Comparison of ENCODE assay signal across 22 cellular contexts in genomic region chr14:64561631-64562030, GRCh38. TPM values are rescaled to one million over a fixed set of nuclear protein-coding genes. Genes with fewer than 3 reads are reported as not detected.
DNase-seq lines count a peak whose midpoint lies in the region; TF ChIP-seq lines count a peak whose summit lies in the region.
"Had no signal": no experiment of that assay in that cellular context is flagged by ENCODE, and none has a peak within 500 bp of the region (broad histone marks: within the 10 kb centered on the region; RNA-seq: fewer than 3 reads in every experiment).

No MANE protein-coding gene starts in this region.

- H3K36me3 Mint-ChIP-seq in Caco-2 (ENCODE audit: insufficient read depth, unreplicated experiment) = no peaks in the 10 kb centered on the region
- H3K36me3 Mint-ChIP-seq: CD4-positive, alpha-beta memory T cell; IgD-negative memory B cell had no signal

- H3K4me3 ChIP-seq in BLaER1 treated with 17β-estradiol and CSF1 and Interleukin-3, amounts not matched to agents 10 nM and 100 nM = no peak overlapping the region
- H3K4me3 ChIP-seq in Caco-2 (ENCODE audit: low read depth, low read length) (no peak overlapping the region), muscle layer of duodenum (ENCODE audit: low read depth in 1 of 2, low read length in 2 of 2) (no peak overlapping the region), osteoblast (ENCODE audit: insufficient read depth, low read length) (no peak overlapping the region), sigmoid colon (no peak overlapping the region)
- H3K4me3 ChIP-seq: GM12878, GM23338 had no signal

- H3K27me3 Mint-ChIP-seq in Caco-2 (ENCODE audit: insufficient read depth, unreplicated experiment) = no peaks in the 10 kb centered on the region

- TF ChIP-seq POLR2A in sigmoid colon (IDR thresholded peaks at IDR 0.05) = no peak

- H3K27me3 ChIP-seq in BLaER1 treated with 17β-estradiol and CSF1 and Interleukin-3, amounts not matched to agents 10 nM and 100 nM = no peaks in the 10 kb centered on the region
- H3K27me3 ChIP-seq in Caco-2 (replicated peaks; ENCODE audit: control insufficient read depth, insufficient read depth, low read length) (no peaks in the 10 kb centered on the region), muscle layer of duodenum (ENCODE audit: low read depth, low read length) (no peaks in the 10 kb centered on the region), osteoblast (ENCODE audit: insufficient read depth, low read length) (no peaks in the 10 kb centered on the region), sigmoid colon (no peaks in the 10 kb centered on the region)

- no peak overlapping the region for H2AFZ ChIP-seq in osteoblast (ENCODE audit: low read length)
- H2AFZ ChIP-seq: GM23338 had no signal

- intact Hi-C loops in Caco-2 (cut with micrococcal nuclease; ENCODE audit: unreplicated experiment) = loop anchor here (1.0 kb wide), 1 partner anchor 11 kb away; no protein-coding TSS in a partner anchor
- intact Hi-C loops in sigmoid colon (cut with DNase I) = no loop called here

- no peaks in the 10 kb centered on the region for H4K20me1 ChIP-seq in BLaER1 treated with 17β-estradiol and CSF1 and Interleukin-3, amounts not matched to agents 10 nM and 100 nM
- no peaks in the 10 kb centered on the region for H4K20me1 ChIP-seq in osteoblast (ENCODE audit: insufficient read depth, low read length)

- peaks cover 7 to 15% (median 9%) of the 10 kb centered on the region in 10 experiments; a peak in 18 of 20 replicates for H3K4me1 ChIP-seq in BLaER1 treated with 17β-estradiol and CSF1 and Interleukin-3, amounts not matched to agents 10 nM and 100 nM
- H3K4me1 ChIP-seq in Caco-2 (no peaks in the 10 kb centered on the region), muscle layer of duodenum (ENCODE audit: control insufficient read depth in 1 of 2, insufficient read depth in 2 of 2, low read length in 2 of 2) (peaks cover 3 to 6% of the 10 kb centered on the region in 2 donors), osteoblast (ENCODE audit: insufficient read depth, low read length) (no peaks in the 10 kb centered on the region), sigmoid colon (peaks cover 0 to 8% (median 7%) of the 10 kb centered on the region in 4 donors)

- no peak overlapping the region for H3K4me3 Mint-ChIP-seq in Caco-2 (ENCODE audit: unreplicated experiment)
- H3K4me3 Mint-ChIP-seq: B cell; CD4-positive, alpha-beta memory T cell; GM23338; IgD-negative memory B cell; T-helper 1 cell treated with Interleukin-12 subunit alpha and Interleukin-12 subunit beta and Interleukin-4 antibody, amounts not matched to agents 30 μg/mL and 1 μg/mL, for 36 hours had no signal

- H3K27ac ChIP-seq in BLaER1 treated with 17β-estradiol and CSF1 and Interleukin-3, amounts not matched to agents 10 nM and 100 nM = no peak overlapping the region
- H3K27ac ChIP-seq in muscle layer of duodenum (ENCODE audit: low read length) (peak overlapping the region; percentile 29), osteoblast (ENCODE audit: low read depth, low read length) (no peak overlapping the region), sigmoid colon (no peak overlapping the region)
- H3K27ac ChIP-seq: HL-60 had no signal

- CTCF ChIA-PET in Caco-2 (lab: Charles Lee) = no interaction called here

- H3K9me3 Mint-ChIP-seq in Caco-2 (ENCODE audit: unreplicated experiment) = no peaks in the 10 kb centered on the region
- H3K9me3 Mint-ChIP-seq: CD4-positive, alpha-beta memory T cell; GM23338; IgD-negative memory B cell; T-helper 1 cell treated with Interleukin-12 subunit alpha and Interleukin-12 subunit beta and Interleukin-4 antibody, amounts not matched to agents 30 μg/mL and 1 μg/mL, for 36 hours had no signal

- peak overlapping the region in 7 of 11 experiments; percentile 12 to 40 (median 29); a peak in 6 of 22 replicates for H3K4me2 ChIP-seq in BLaER1 treated with 17β-estradiol and CSF1 and Interleukin-3, amounts not matched to agents 10 nM and 100 nM
- H3K4me2 ChIP-seq in osteoblast (ENCODE audit: insufficient read depth, low read length) = no peak overlapping the region
- H3K4me2 ChIP-seq: GM23338 had no signal

- H3K9me3 ChIP-seq in BLaER1 treated with 17β-estradiol and CSF1 and Interleukin-3, amounts not matched to agents 10 nM and 100 nM (replicated peaks in 1 of 11) = no peaks in the 10 kb centered on the region
- H3K9me3 ChIP-seq in Caco-2 = no peaks in the 10 kb centered on the region
- H3K9me3 ChIP-seq in muscle layer of duodenum (ENCODE audit: control insufficient read depth in 1 of 2, low read length in 2 of 2) = no peaks in the 10 kb centered on the region
- no peaks in the 10 kb centered on the region for H3K9me3 ChIP-seq in osteoblast (ENCODE audit: low read depth, low read length)
- H3K9me3 ChIP-seq in sigmoid colon = no peaks in the 10 kb centered on the region

- H3K9ac ChIP-seq in BLaER1 treated with 17β-estradiol and CSF1 and Interleukin-3, amounts not matched to agents 10 nM and 100 nM = no peak overlapping the region

- BruUV-seq in Caco-2 (replicated peaks; lab: Mats Ljungman, UMichigan) = no TSS peak

- POLR2A ChIA-PET in Caco-2 (lab: Charles Lee) = interaction anchor here (0.6 kb wide), 1 partner anchor 13 kb away, joined by 3 read pairs; no protein-coding TSS in a partner anchor

- no peaks in the 10 kb centered on the region for H3K79me2 ChIP-seq in osteoblast (ENCODE audit: insufficient read depth, low read length)

- no peaks in the 10 kb centered on the region for H3K36me3 ChIP-seq in BLaER1 treated with 17β-estradiol and CSF1 and Interleukin-3, amounts not matched to agents 10 nM and 100 nM
- H3K36me3 ChIP-seq in Caco-2 (ENCODE audit: control insufficient read depth, insufficient read depth, low read length) = no peaks in the 10 kb centered on the region
- no peaks in the 10 kb centered on the region for H3K36me3 ChIP-seq in muscle layer of duodenum (ENCODE audit: control insufficient read depth in 1 of 2, insufficient read depth in 2 of 2, low read length in 2 of 2)
- no peaks in the 10 kb centered on the region for H3K36me3 ChIP-seq in osteoblast (ENCODE audit: insufficient read depth, low read length)
- no peaks in the 10 kb centered on the region for H3K36me3 ChIP-seq in sigmoid colon

- no peak for TF ChIP-seq EP300 in sigmoid colon (IDR thresholded peaks at IDR 0.05)

- TF ChIP-seq CTCF in Caco-2 (IDR thresholded peaks at IDR 0.05; ENCODE audit: insufficient read depth in 1 of 2, low read depth in 1 of 2, low read length in 1 of 2, severe bottlenecking in 1 of 2, unreplicated experiment in 1 of 2) (no peak), osteoblast (IDR thresholded peaks at IDR 0.05; ENCODE audit: extremely low read depth, low read depth, low read length) (no peak), sigmoid colon (IDR thresholded peaks at IDR 0.05) (no peak)

- WGBS in sigmoid colon, 2 donors = 77 to 81% methylated on average over 2 of the region's 2 CpGs

- H3K27ac Mint-ChIP-seq in Caco-2 (ENCODE audit: unreplicated experiment) = peak overlapping the region; percentile 9
- H3K27ac Mint-ChIP-seq: B cell; CD4-positive, alpha-beta memory T cell; GM23338; IgD-negative memory B cell; T-helper 1 cell treated with Interleukin-12 subunit alpha and Interleukin-12 subunit beta and Interleukin-4 antibody, amounts not matched to agents 30 μg/mL and 1 μg/mL, for 36 hours had no signal

- no peaks in the 10 kb centered on the region for H3K4me1 Mint-ChIP-seq in Caco-2 (ENCODE audit: low read depth, unreplicated experiment)
- H3K4me1 Mint-ChIP-seq: B cell had no signal

- DNase-seq in Caco-2 = no peak
- DNase-seq in NCI-H2196 treated with DMSO at 0.1 percent for 48 hours (lab: John Stamatoyannopoulos, UW; ENCODE audit: unreplicated experiment) = peak; percentile 14
- DNase-seq in DMS114 treated with DMSO at 0.1 percent for 48 hours (lab: John Stamatoyannopoulos, UW; ENCODE audit: unreplicated experiment) = no peak
- DNase-seq in osteoblast (ENCODE audit: insufficient read length, low spot score, missing footprints) = no peak
- DNase-seq in sigmoid colon = no peak
- DNase-seq: CD4-positive, alpha-beta memory T cell; DND-41; GDM1; Kasumi-1; MV-4-11; NCI-H146; NCI-H2227 treated with DMSO at 0.1 percent for 48 hours; RPMI8226 had no signal

RNA-seq across cellular contexts. Expression of gene PPP1R36, which starts 11.9 kb away (rescaled TPM):
- total RNA-seq in Caco-2 (2022) = 2.3 and 2.9 TPM in 2 replicates
- 0.88 and 1.1 TPM in 2 replicates for total RNA-seq in osteoblast
- 1 to 10 TPM in 2 of 4 donors, not detected in 2; 1.1 to 2.2 TPM for total RNA-seq in sigmoid colon
- polyA plus RNA-seq in sigmoid colon = 1 to 10 TPM; 2.3 to 8.6 (median 8.4) TPM
- total RNA-seq: B cell; CD4-positive, alpha-beta memory T cell; OCI-LY7 had no signal
- polyA plus RNA-seq: IgD-negative memory B cell had no signal

RNA-seq across cellular contexts. Expression of gene HSPA2, which starts 21.1 kb away (rescaled TPM):
- 8.3 and 8.7 TPM in 2 replicates for total RNA-seq in Caco-2 (2022)
- 1.8 and 4.0 TPM in 2 replicates for total RNA-seq in osteoblast
- 100 to 1,000 TPM in 2 of 4 donors, 10 to 100 TPM in 2; 80.3 to 172 (median 102) TPM for total RNA-seq in sigmoid colon
- polyA plus RNA-seq in sigmoid colon = 10 to 100 TPM; 28.7 to 37.2 (median 34.3) TPM

RNA-seq across cellular contexts. Expression of gene ZBTB1, which starts 57.1 kb away (rescaled TPM):
- total RNA-seq in Caco-2 (2022) (34.3 TPM in 2 replicates), osteoblast (60.4 and 67.7 TPM in 2 replicates), sigmoid colon (10 to 100 TPM; 37.2 to 52.9 (median 45.3) TPM)
- 10 to 100 TPM in 1 of 3 donors, 1 to 10 TPM in 2; 6.0 to 17.4 (median 9.6) TPM for polyA plus RNA-seq in sigmoid colon

RNA-seq across cellular contexts. Expression of gene ZBTB25, which starts 58.0 kb away (rescaled TPM):
- total RNA-seq in Caco-2 (2022) = 8.8 and 10.0 TPM in 2 replicates
- 9.8 and 10.6 TPM in 2 replicates for total RNA-seq in osteoblast
- 10 to 100 TPM in 3 of 4 donors, 1 to 10 TPM in 1; 9.6 to 24.6 (median 11.8) TPM for total RNA-seq in sigmoid colon
- 1 to 10 TPM in 2 of 3 donors, under 1 TPM in 1; 0.69 to 5.0 (median 1.8) TPM for polyA plus RNA-seq in sigmoid colon
